Comparison of ENCODE assay signal across 10 cellular contexts in genomic region chr2:128513416-128514283, GRCh38.
DNase-seq lines count a peak whose midpoint lies in the region; ATAC-seq, FAIRE-seq and TF ChIP-seq lines count a peak whose summit lies in the region.
"Had no signal": no experiment of that assay in that cellular context is flagged by ENCODE, and none has a peak within 500 bp of the region (broad histone marks: within the 10 kb centered on the region; RNA-seq: fewer than 3 reads in every experiment).

No MANE protein-coding gene starts in this region.

- peaks cover 0 to 2% (median 0%) of the 10 kb centered on the region in 7 donors for H3K9me3 Mint-ChIP-seq in CD14-positive monocyte
- H3K9me3 Mint-ChIP-seq in naive thymus-derived CD8-positive, alpha-beta T cell: no peaks in the 10 kb centered on the region

- H3K36me3 Mint-ChIP-seq in CD14-positive monocyte: no peaks in the 10 kb centered on the region
- H3K36me3 Mint-ChIP-seq in naive thymus-derived CD8-positive, alpha-beta T cell: no peaks in the 10 kb centered on the region

- ATAC-seq in GM21529 (IDR thresholded peaks at IDR 0.05; ENCODE audit: unreplicated experiment): peak; percentile 83
- ATAC-seq in naive thymus-derived CD8-positive, alpha-beta T cell: no peak

- intact Hi-C loops in CD14-positive monocyte (cut with micrococcal nuclease): loop anchor here in 1 of 2 donors (10.0 kb wide), 1 partner anchor 221 kb away; no protein-coding TSS in a partner anchor
- intact Hi-C loops in left ventricle myocardium inferior (cut with micrococcal nuclease): no loop called here

- POLR2A ChIA-PET in naive thymus-derived CD8-positive, alpha-beta T cell (lab: Charles Lee): no interaction called here

- FAIRE-seq in urothelium cell line (lab: Jason Lieb, UNC): no peak

- H3K4me3 ChIP-seq in left ventricle myocardium inferior: no peak overlapping the region
- H3K4me3 ChIP-seq: MG63 had no signal

- H3K27me3 ChIP-seq in left ventricle myocardium inferior (ENCODE audit: low read depth): no peaks in the 10 kb centered on the region

- H3K27ac ChIP-seq in left ventricle myocardium inferior (replicated peaks): no peak overlapping the region
- H3K27ac ChIP-seq: C4-2B had no signal

- H3K27ac Mint-ChIP-seq in CD14-positive monocyte: peak overlapping the region; percentile 94 to 99 (median 98)
- H3K27ac Mint-ChIP-seq in naive thymus-derived CD8-positive, alpha-beta T cell: no peak overlapping the region

- no peaks in the 10 kb centered on the region for H3K9me3 ChIP-seq in left ventricle myocardium inferior (replicated peaks)
- H3K9me3 ChIP-seq: MG63 had no signal

- H3K36me3 ChIP-seq in left ventricle myocardium inferior: no peaks in the 10 kb centered on the region
- H3K36me3 ChIP-seq: MG63 had no signal

- H3K4me3 Mint-ChIP-seq in CD14-positive monocyte: peak overlapping the region; percentile 67 to 88
- peak overlapping the region in 1 of 10 donors; percentile 2 for H3K4me3 Mint-ChIP-seq in naive thymus-derived CD8-positive, alpha-beta T cell

- peaks cover 0 to 6% (median 3%) of the 10 kb centered on the region in 3 donors for H3K27me3 Mint-ChIP-seq in CD14-positive monocyte (ENCODE audit: low read depth in 3 of 3)
- peaks cover 0 to 23% (median 0%) of the 10 kb centered on the region in 5 donors for H3K27me3 Mint-ChIP-seq in naive thymus-derived CD8-positive, alpha-beta T cell

- TF ChIP-seq CTCF in CD14-positive monocyte (IDR thresholded peaks at IDR 0.05): no peak
- TF ChIP-seq CTCF in left ventricle myocardium inferior (IDR thresholded peaks at IDR 0.05; ENCODE audit: borderline replicate concordance): no peak

- peaks cover 53% of the 10 kb centered on the region for H3K4me1 Mint-ChIP-seq in CD14-positive monocyte
- peaks cover 0 to 19% (median 0%) of the 10 kb centered on the region in 4 donors for H3K4me1 Mint-ChIP-seq in naive thymus-derived CD8-positive, alpha-beta T cell

- DNase-seq in CD14-positive monocyte (ENCODE audit: low spot score) (peak; percentile 83), KG1 (lab: John Stamatoyannopoulos, UW) (peak; percentile 35), left ventricle myocardium inferior (peak; percentile 33), urothelium cell line (ENCODE audit: low spot score) (no peak), NCI-H2227 treated with DMSO at 0.1 percent for 48 hours (lab: John Stamatoyannopoulos, UW) (no peak), NCI-H2196 (lab: John Stamatoyannopoulos, UW; ENCODE audit: unreplicated experiment) (no peak)
- no peak for DNase-seq in naive thymus-derived CD8-positive, alpha-beta T cell
- DNase-seq: MG63 had no signal

- H3K4me1 ChIP-seq in left ventricle myocardium inferior: peaks cover 12% of the 10 kb centered on the region

Comparison
In these comparisons a context has a peak if more than half of its experiments do, and no peak if none do; other contexts are left out.
1. DNase-seq: peak in CD14-positive monocyte (single experiment), KG1 (single experiment) and left ventricle myocardium inferior (single experiment); none in urothelium cell line (single experiment), naive thymus-derived CD8-positive, alpha-beta T cell (0 of 10), NCI-H2227 treated with DMSO at 0.1 percent for 48 hours (single experiment) and NCI-H2196 (single experiment).
2. H3K27ac Mint-ChIP-seq: peak in CD14-positive monocyte (7 of 7); none in naive thymus-derived CD8-positive, alpha-beta T cell (0 of 10).